In genomic region chr5:174724484-174725260, GRCh38 we compare ENCODE assay signal across 8 cellular contexts. TPM values are rescaled to one million over a fixed set of nuclear protein-coding genes. Genes with fewer than 3 reads are reported as not detected.
DNase-seq lines count a peak whose midpoint lies in the region; ATAC-seq and TF ChIP-seq lines count a peak whose summit lies in the region.

TSS of gene MSX2 (plus strand) at chr5:174724582. CDS start at chr5:174724660, 78 bp downstream.

- in situ Hi-C loops in GM13977 (cut with MboI; ENCODE audit: low pct_unique_long_range_greater_than_20kb, low sequenced_read_pairs, unreplicated experiment), result no loop called here

- H3K4me1 Mint-ChIP-seq in activated naive CD8-positive, alpha-beta T cell treated with anti-CD3 and anti-CD28 coated beads for 36 hours, result peaks cover 12% of the 10 kb centered on the region
- peaks cover 23% of the 10 kb centered on the region for H3K4me1 Mint-ChIP-seq in glutamatergic neuron (ENCODE audit: low read depth, unreplicated experiment)

- H3K9me3 Mint-ChIP-seq in activated naive CD8-positive, alpha-beta T cell treated with anti-CD3 and anti-CD28 coated beads for 36 hours, result peaks cover 1% of the 10 kb centered on the region
- H3K9me3 Mint-ChIP-seq in glutamatergic neuron (ENCODE audit: unreplicated experiment), result peaks cover 9% of the 10 kb centered on the region

- no peaks in the 10 kb centered on the region for H3K79me1 ChIP-seq in neuronal stem cell (ENCODE audit: low read depth, low read length)

- peak within 1 kb of the TSS; percentile 18 for H3K18ac ChIP-seq in neuronal stem cell (ENCODE audit: low read length)

- TF ChIP-seq CTCF in BJ (IDR thresholded peaks at IDR 0.05; ENCODE audit: insufficient read depth, low read depth, low read length), result no peak
- no peak for TF ChIP-seq CTCF in glutamatergic neuron (IDR thresholded peaks at IDR 0.05; ENCODE audit: partially characterized antibody, unreplicated experiment)
- no peak for TF ChIP-seq CTCF in upper lobe of right lung (IDR thresholded peaks at IDR 0.05)
- TF ChIP-seq CTCF in GM13977 (IDR thresholded peaks at IDR 0.05; ENCODE audit: extremely low read depth, insufficient read depth, missing control alignments), result no peak

- no peak within 1 kb of the TSS for H4K91ac ChIP-seq in neuronal stem cell (ENCODE audit: low read depth, low read length, poor library complexity)

- DNase-seq in BJ (ENCODE audit: low read depth) (peak; percentile 39), NCI-H187 treated with DMSO at 0.1 percent for 48 hours (lab: John Stamatoyannopoulos, UW) (peak; percentile 21), glutamatergic neuron (peak; percentile 87), neuronal stem cell (ENCODE audit: low spot score) (peak; percentile 91), upper lobe of right lung (peak; percentile 93), occipital lobe (lab: John Stamatoyannopoulos, UW) (no peak), GM13977 (ENCODE audit: low spot score) (no peak)
- DNase-seq in activated naive CD8-positive, alpha-beta T cell treated with anti-CD3 and anti-CD28 coated beads for 36 hours, result peak; percentile 44

- peak within 1 kb of the TSS; percentile 42 for H2BK12ac ChIP-seq in neuronal stem cell (ENCODE audit: low read length)

- intact Hi-C loops in upper lobe of right lung (cut with DNase I), result no loop called here

- no peak within 1 kb of the TSS for H3K4ac ChIP-seq in neuronal stem cell (ENCODE audit: low read length)

- H3K4me1 ChIP-seq in neuronal stem cell (ENCODE audit: control insufficient read depth in 2 of 2, insufficient read depth in 1 of 2, low read depth in 1 of 2, low read length in 2 of 2), result peaks cover 3 to 8% of the 10 kb centered on the region in 2 donors
- peaks cover 13% of the 10 kb centered on the region for H3K4me1 ChIP-seq in upper lobe of right lung

- peak; percentile 96 for ATAC-seq in upper lobe of right lung

- POLR2A ChIA-PET in BJ (lab: Charles Lee), result interaction anchor here (0.7 kb wide), 1 partner anchor 305 kb away, joined by 5 read pairs; no protein-coding TSS in a partner anchor

- H2BK15ac ChIP-seq in neuronal stem cell (ENCODE audit: low read length), result no peak within 1 kb of the TSS

- no peak within 1 kb of the TSS for H2BK120ac ChIP-seq in neuronal stem cell (ENCODE audit: low read depth, low read length)

- H3K36me3 Mint-ChIP-seq in activated naive CD8-positive, alpha-beta T cell treated with anti-CD3 and anti-CD28 coated beads for 36 hours, result no peaks in the 10 kb centered on the region
- H3K36me3 Mint-ChIP-seq in glutamatergic neuron (ENCODE audit: unreplicated experiment), result no peaks in the 10 kb centered on the region

- no peaks in the 10 kb centered on the region for H3K9me3 ChIP-seq in neuronal stem cell (replicated peaks in 1 of 2; ENCODE audit: control insufficient read depth in 2 of 2, insufficient read depth in 1 of 2, low read depth in 1 of 2, low read length in 2 of 2)
- no peaks in the 10 kb centered on the region for H3K9me3 ChIP-seq in upper lobe of right lung

- H3K23ac ChIP-seq in neuronal stem cell (ENCODE audit: low read depth, low read length, poor library complexity), result peak within 1 kb of the TSS; percentile 21

- H3K4me3 ChIP-seq in BJ (ENCODE audit: low read depth, low read length) (peak within 1 kb of the TSS; percentile 61), neuronal stem cell (ENCODE audit: low read length in 2 of 2) (peak within 1 kb of the TSS; percentile 22 to 76), upper lobe of right lung (peak within 1 kb of the TSS; percentile 59)

- peak within 1 kb of the TSS; percentile 88 for H2AFZ ChIP-seq in neuronal stem cell (ENCODE audit: low read length)

- H3K27ac Mint-ChIP-seq in activated naive CD8-positive, alpha-beta T cell treated with anti-CD3 and anti-CD28 coated beads for 36 hours, result no peak within 1 kb of the TSS
- no peak within 1 kb of the TSS for H3K27ac Mint-ChIP-seq in glutamatergic neuron (ENCODE audit: unreplicated experiment)

- peaks cover 96% of the 10 kb centered on the region for H3K27me3 Mint-ChIP-seq in activated naive CD8-positive, alpha-beta T cell treated with anti-CD3 and anti-CD28 coated beads for 36 hours
- H3K27me3 Mint-ChIP-seq in glutamatergic neuron (ENCODE audit: unreplicated experiment), result peaks cover 41% of the 10 kb centered on the region

- peak within 1 kb of the TSS; percentile 85 for H3K4me2 ChIP-seq in neuronal stem cell (ENCODE audit: insufficient read depth, low read length, poor library complexity, severe bottlenecking)

- H3K36me3 ChIP-seq in BJ (ENCODE audit: control insufficient read depth, insufficient read depth, low read length), result no peaks in the 10 kb centered on the region; the same call in 1 of the 2 replicates
- H3K36me3 ChIP-seq in neuronal stem cell (replicated peaks in 1 of 2; ENCODE audit: control insufficient read depth in 2 of 2, insufficient read depth in 2 of 2, low read length in 2 of 2), result no peaks in the 10 kb centered on the region
- H3K36me3 ChIP-seq in upper lobe of right lung, result no peaks in the 10 kb centered on the region

- H2BK5ac ChIP-seq in neuronal stem cell (ENCODE audit: low read length), result no peak within 1 kb of the TSS

- H2AK5ac ChIP-seq in neuronal stem cell (ENCODE audit: low read depth, low read length), result peak within 1 kb of the TSS; percentile 17

- H3K14ac ChIP-seq in neuronal stem cell (ENCODE audit: low read length), result peak within 1 kb of the TSS; percentile 5

- peak within 1 kb of the TSS; percentile 24 for H3K9ac ChIP-seq in neuronal stem cell (ENCODE audit: low read depth, low read length, poor library complexity)

- H3K27me3 ChIP-seq in BJ (ENCODE audit: control insufficient read depth, insufficient read depth, low read length), result peaks cover 21% of the 10 kb centered on the region
- peaks cover 54 to 97% (median 90%) of the 10 kb centered on the region in 3 experiments for H3K27me3 ChIP-seq in neuronal stem cell (ENCODE audit: control insufficient read depth in 3 of 3, insufficient read depth in 3 of 3, low read depth in 1 of 3, low read length in 3 of 3)
- peaks cover 89% of the 10 kb centered on the region for H3K27me3 ChIP-seq in upper lobe of right lung

- peak within 1 kb of the TSS; percentile 69 for H3K4me3 Mint-ChIP-seq in activated naive CD8-positive, alpha-beta T cell treated with anti-CD3 and anti-CD28 coated beads for 36 hours
- H3K4me3 Mint-ChIP-seq in glutamatergic neuron (ENCODE audit: unreplicated experiment), result peak within 1 kb of the TSS; percentile 86

- H3K27ac ChIP-seq in neuronal stem cell (replicated peaks; ENCODE audit: low read length) (no peak within 1 kb of the TSS), upper lobe of right lung (peak within 1 kb of the TSS; percentile 17)

- CTCF ChIA-PET in BJ (lab: Yijun Ruan, JAX), result interaction anchor here (1.0 kb wide), 1 partner anchor 29 kb away, joined by 3 read pairs; no protein-coding TSS in a partner anchor

- WGBS in neuronal stem cell (ENCODE audit: extremely low coverage in 2 of 2, insufficient read length in 2 of 2, insufficient replicate concordance in 1 of 2), 2 donors, result no CpG with 5 or more reads among the region's 87 CpGs

- no peak within 1 kb of the TSS for H4K8ac ChIP-seq in neuronal stem cell (ENCODE audit: low read depth, low read length)

RNA-seq across cellular contexts. Expression of gene MSX2, which starts in this region (rescaled TPM):
- 1.4 and 2.1 TPM in 2 replicates for polyA plus RNA-seq in BJ (2011; rRNA removed)
- polyA minus RNA-seq in BJ (2011; rRNA and poly(A)+ RNA removed), result 1.7 and 1.8 TPM in 2 replicates
- not detected for total RNA-seq in activated naive CD8-positive, alpha-beta T cell treated with anti-CD3 and anti-CD28 coated beads for 36 hours
- total RNA-seq in glutamatergic neuron (ENCODE audit: unreplicated experiment) (not detected), upper lobe of right lung (0.52 TPM), occipital lobe (not detected)
- 0.46 TPM for polyA plus RNA-seq in neuronal stem cell (2013, experiment 1 of 2)
- polyA plus RNA-seq in neuronal stem cell (2013, experiment 2 of 2), result 0.54 TPM

Comparison
In these comparisons a context has a peak if more than half of its experiments do, and no peak if none do; other contexts are left out.
1. Peak in DNase-seq in activated naive CD8-positive, alpha-beta T cell treated with anti-CD3 and anti-CD28 coated beads for 36 hours; RNA of the gene not detected or under 1 TPM.
2. Peak in DNase-seq in glutamatergic neuron; RNA of the gene not detected or under 1 TPM.
3. Peak in DNase-seq, ATAC-seq, H3K4me3 ChIP-seq and H3K27ac ChIP-seq in upper lobe of right lung; RNA of the gene not detected or under 1 TPM.
4. DNase-seq: peak in BJ (single experiment), NCI-H187 treated with DMSO at 0.1 percent for 48 hours (single experiment) and neuronal stem cell (single experiment); none in occipital lobe (single experiment) and GM13977 (single experiment).
5. Peak in every context shown above with its lines, with median percentiles within 50 percentile points of each other: H3K4me3 ChIP-seq.